Comparison of ENCODE assay signal across 26 cellular contexts in genomic region chr13:43014162-43014561, GRCh38.
"Had no signal": no experiment of that assay in that cellular context is flagged by ENCODE, and none has a peak within 500 bp of the region (broad histone marks: within the 10 kb centered on the region; RNA-seq: fewer than 3 reads in every experiment).

No MANE protein-coding gene starts in this region.

- H3K9me3 Mint-ChIP-seq: activated naive CD4-positive, alpha-beta T cell treated with anti-CD3 and anti-CD28 coated beads, Interleukin-2, amount 50 U/mL, for 24 hours; activated T-helper 1 cell treated with anti-CD3 and anti-CD28 coated beads, Interleukin-12 subunit alpha, Interleukin-12 subunit beta, Interleukin-2, Interleukin-4 antibody, amounts not matched to agents 30 ng/mL and 10 ng/mL and 1 ng/mL, durations not matched to agents 14 hours and 24 hours and 36 hours; effector memory CD8-positive, alpha-beta T cell; nephron; stimulated activated effector memory CD8-positive, alpha-beta T cell treated with anti-CD3 and anti-CD28 coated beads, Interleukin-12 subunit alpha, Interleukin-12 subunit beta, amount 100 ng/mL, for 72 hours had no signal

- H3K27me3 Mint-ChIP-seq: activated naive CD4-positive, alpha-beta T cell treated with anti-CD3 and anti-CD28 coated beads, Interleukin-2, amount 50 U/mL, for 24 hours; effector memory CD8-positive, alpha-beta T cell had no signal

- DNase-seq: activated CD4-positive, alpha-beta T cell treated with anti-CD3 and anti-CD28 coated beads for 1 hour; activated CD4-positive, alpha-beta T cell treated with anti-CD3 and anti-CD28 coated beads, Interleukin-2, amount 50 U/mL, for 1 hour; activated CD8-positive, alpha-beta T cell treated with anti-CD3 and anti-CD28 coated beads, Interleukin-2, amount 10 ng/mL, durations not matched to agents 7 days and 5 days; activated gamma-delta T cell; central memory CD4-positive, alpha-beta T cell; colonic mucosa; dorsolateral prefrontal cortex; effector memory CD8-positive, alpha-beta T cell; gastrocnemius medialis; head of caudate nucleus; hypothalamus; left ventricle myocardium inferior; pancreas; psoas muscle; right cardiac atrium; stomach; T-helper 9 cell; transverse colon; uterus had no signal

- H3K27ac ChIP-seq: ascending aorta, colonic mucosa, dorsolateral prefrontal cortex, gastrocnemius medialis, left ventricle myocardium inferior, neutrophil, pancreas, psoas muscle, stomach, transverse colon, uterus had no signal

- H3K27me3 ChIP-seq: ascending aorta, colonic mucosa, dorsolateral prefrontal cortex, gastrocnemius medialis, neutrophil, pancreas, stomach, transverse colon, uterus had no signal

- H3K4me1 ChIP-seq: ascending aorta, colonic mucosa, gastrocnemius medialis, left ventricle myocardium inferior, pancreas, psoas muscle, stomach, transverse colon, uterus had no signal

- H3K4me1 Mint-ChIP-seq: activated naive CD4-positive, alpha-beta T cell treated with anti-CD3 and anti-CD28 coated beads, Interleukin-2, amount 50 U/mL, for 24 hours; nephron; stimulated activated effector memory CD8-positive, alpha-beta T cell treated with anti-CD3 and anti-CD28 coated beads, Interleukin-12 subunit alpha, Interleukin-12 subunit beta, amount 100 ng/mL, for 72 hours had no signal

- H3K4me3 Mint-ChIP-seq: activated CD8-positive, alpha-beta T cell treated with anti-CD3 and anti-CD28 coated beads, Interleukin-2, amount 10 ng/mL, durations not matched to agents 7 days and 5 days; activated naive CD4-positive, alpha-beta T cell treated with anti-CD3 and anti-CD28 coated beads, Interleukin-2, amount 50 U/mL, for 24 hours; activated T-helper 1 cell treated with anti-CD3 and anti-CD28 coated beads, Interleukin-12 subunit alpha, Interleukin-12 subunit beta, Interleukin-2, Interleukin-4 antibody, amounts not matched to agents 30 ng/mL and 10 ng/mL and 1 ng/mL, durations not matched to agents 14 hours and 24 hours and 36 hours; effector memory CD8-positive, alpha-beta T cell; nephron; stimulated activated effector memory CD8-positive, alpha-beta T cell treated with anti-CD3 and anti-CD28 coated beads, Interleukin-12 subunit alpha, Interleukin-12 subunit beta, amount 100 ng/mL, for 72 hours had no signal

- H3K27ac Mint-ChIP-seq: activated CD8-positive, alpha-beta T cell treated with anti-CD3 and anti-CD28 coated beads, Interleukin-2, amount 10 ng/mL, durations not matched to agents 7 days and 5 days; activated naive CD4-positive, alpha-beta T cell treated with anti-CD3 and anti-CD28 coated beads, Interleukin-2, amount 50 U/mL, for 24 hours; activated T-helper 1 cell treated with anti-CD3 and anti-CD28 coated beads, Interleukin-12 subunit alpha, Interleukin-12 subunit beta, Interleukin-2, Interleukin-4 antibody, amounts not matched to agents 30 ng/mL and 10 ng/mL and 1 ng/mL, durations not matched to agents 14 hours and 24 hours and 36 hours; effector memory CD8-positive, alpha-beta T cell; nephron; stimulated activated effector memory CD8-positive, alpha-beta T cell treated with anti-CD3 and anti-CD28 coated beads, Interleukin-12 subunit alpha, Interleukin-12 subunit beta, amount 100 ng/mL, for 72 hours had no signal

- ATAC-seq: activated CD8-positive, alpha-beta T cell treated with anti-CD3 and anti-CD28 coated beads, Interleukin-2, amount 10 ng/mL, durations not matched to agents 7 days and 5 days; effector memory CD8-positive, alpha-beta T cell; esophagus mucosa; gastrocnemius medialis; pancreas; psoas muscle; right cardiac atrium; stimulated activated effector memory CD8-positive, alpha-beta T cell treated with anti-CD3 and anti-CD28 coated beads, Interleukin-12 subunit alpha, Interleukin-12 subunit beta, amount 100 ng/mL, for 72 hours had no signal

- H3K9me3 ChIP-seq: ascending aorta, colonic mucosa, gastrocnemius medialis, left ventricle myocardium inferior, neutrophil, pancreas, psoas muscle, stomach, transverse colon, uterus had no signal

- H3K36me3 Mint-ChIP-seq: activated naive CD4-positive, alpha-beta T cell treated with anti-CD3 and anti-CD28 coated beads, Interleukin-2, amount 50 U/mL, for 24 hours; stimulated activated effector memory CD8-positive, alpha-beta T cell treated with anti-CD3 and anti-CD28 coated beads, Interleukin-12 subunit alpha, Interleukin-12 subunit beta, amount 100 ng/mL, for 72 hours had no signal
